1 cellular context compared by ENCODE assay signal in the genomic region with DNA sequence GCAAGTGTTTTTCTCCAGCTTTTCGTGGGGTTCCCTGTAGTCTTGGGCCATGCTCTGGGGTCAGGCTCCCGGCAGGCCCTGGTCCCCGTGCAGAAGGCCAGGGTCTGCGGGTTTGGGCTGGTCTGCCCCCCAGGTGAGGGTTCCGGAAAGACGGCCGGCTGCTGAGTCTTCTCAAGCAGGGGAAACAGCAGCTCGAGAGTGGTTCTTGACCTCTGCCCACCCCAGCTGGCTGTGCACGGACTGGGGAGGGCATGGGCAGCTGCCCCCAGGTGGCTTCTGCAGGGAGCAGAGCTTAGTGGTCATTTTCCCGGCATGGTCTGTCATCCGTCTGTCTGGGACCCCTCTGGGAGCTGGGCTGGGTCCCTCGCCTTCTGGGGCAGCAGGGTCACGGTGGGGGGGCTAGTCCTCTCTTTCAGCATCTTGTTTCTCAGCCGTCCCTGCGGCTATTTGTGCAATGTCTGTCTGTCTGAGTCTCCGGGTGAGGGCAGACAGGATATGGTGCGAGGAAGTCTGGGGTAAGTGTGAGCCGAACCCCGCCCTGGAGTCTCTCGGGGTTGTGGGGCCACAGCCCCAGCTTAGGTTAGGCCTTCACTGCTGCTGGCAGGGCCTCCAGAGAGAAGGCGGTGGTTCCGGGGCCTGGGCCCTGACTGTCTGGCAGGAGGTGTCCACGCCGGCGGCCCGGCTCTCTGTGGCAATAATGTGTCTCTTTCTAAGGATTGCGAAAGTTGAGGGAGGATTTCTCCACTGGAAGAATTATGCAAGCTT.
TF ChIP-seq lines count a peak whose summit lies in the region.

No MANE protein-coding gene starts in this region.

TF ChIP-seq in GM12878, 131 proteins besides CTCF, POLR2A, EP300 and RAD21:
- no peak for TF ChIP-seq TCF3 (IDR thresholded peaks at IDR 0.05; ENCODE audit: borderline replicate concordance, insufficient read depth, low read depth, low read length)
- no peak for TF ChIP-seq FOXK2 (IDR thresholded peaks at IDR 0.05)
- TF ChIP-seq IKZF2 (IDR thresholded peaks at IDR 0.05) = no peak
- TF ChIP-seq EZH2 (IDR thresholded peaks at IDR 0.05; ENCODE audit: borderline replicate concordance, control insufficient read depth, low read depth, low read length) = no peak
- TF ChIP-seq, protein P1, sequence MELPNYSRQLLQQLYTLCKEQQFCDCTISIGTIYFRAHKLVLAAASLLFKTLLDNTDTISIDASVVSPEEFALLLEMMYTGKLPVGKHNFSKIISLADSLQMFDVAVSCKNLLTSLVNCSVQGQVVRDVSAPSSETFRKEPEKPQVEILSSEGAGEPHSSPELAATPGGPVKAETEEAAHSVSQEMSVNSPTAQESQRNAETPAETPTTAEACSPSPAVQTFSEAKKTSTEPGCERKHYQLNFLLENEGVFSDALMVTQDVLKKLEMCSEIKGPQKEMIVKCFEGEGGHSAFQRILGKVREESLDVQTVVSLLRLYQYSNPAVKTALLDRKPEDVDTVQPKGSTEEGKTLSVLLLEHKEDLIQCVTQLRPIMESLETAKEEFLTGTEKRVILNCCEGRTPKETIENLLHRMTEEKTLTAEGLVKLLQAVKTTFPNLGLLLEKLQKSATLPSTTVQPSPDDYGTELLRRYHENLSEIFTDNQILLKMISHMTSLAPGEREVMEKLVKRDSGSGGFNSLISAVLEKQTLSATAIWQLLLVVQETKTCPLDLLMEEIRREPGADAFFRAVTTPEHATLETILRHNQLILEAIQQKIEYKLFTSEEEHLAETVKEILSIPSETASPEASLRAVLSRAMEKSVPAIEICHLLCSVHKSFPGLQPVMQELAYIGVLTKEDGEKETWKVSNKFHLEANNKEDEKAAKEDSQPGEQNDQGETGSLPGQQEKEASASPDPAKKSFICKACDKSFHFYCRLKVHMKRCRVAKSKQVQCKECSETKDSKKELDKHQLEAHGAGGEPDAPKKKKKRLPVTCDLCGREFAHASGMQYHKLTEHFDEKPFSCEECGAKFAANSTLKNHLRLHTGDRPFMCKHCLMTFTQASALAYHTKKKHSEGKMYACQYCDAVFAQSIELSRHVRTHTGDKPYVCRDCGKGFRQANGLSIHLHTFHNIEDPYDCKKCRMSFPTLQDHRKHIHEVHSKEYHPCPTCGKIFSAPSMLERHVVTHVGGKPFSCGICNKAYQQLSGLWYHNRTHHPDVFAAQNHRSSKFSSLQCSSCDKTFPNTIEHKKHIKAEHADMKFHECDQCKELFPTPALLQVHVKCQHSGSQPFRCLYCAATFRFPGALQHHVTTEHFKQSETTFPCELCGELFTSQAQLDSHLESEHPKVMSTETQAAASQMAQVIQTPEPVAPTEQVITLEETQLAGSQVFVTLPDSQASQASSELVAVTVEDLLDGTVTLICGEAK (IDR thresholded peaks at IDR 0.05; ENCODE audit: borderline replicate concordance) = no peak
- TF ChIP-seq, protein P2, sequence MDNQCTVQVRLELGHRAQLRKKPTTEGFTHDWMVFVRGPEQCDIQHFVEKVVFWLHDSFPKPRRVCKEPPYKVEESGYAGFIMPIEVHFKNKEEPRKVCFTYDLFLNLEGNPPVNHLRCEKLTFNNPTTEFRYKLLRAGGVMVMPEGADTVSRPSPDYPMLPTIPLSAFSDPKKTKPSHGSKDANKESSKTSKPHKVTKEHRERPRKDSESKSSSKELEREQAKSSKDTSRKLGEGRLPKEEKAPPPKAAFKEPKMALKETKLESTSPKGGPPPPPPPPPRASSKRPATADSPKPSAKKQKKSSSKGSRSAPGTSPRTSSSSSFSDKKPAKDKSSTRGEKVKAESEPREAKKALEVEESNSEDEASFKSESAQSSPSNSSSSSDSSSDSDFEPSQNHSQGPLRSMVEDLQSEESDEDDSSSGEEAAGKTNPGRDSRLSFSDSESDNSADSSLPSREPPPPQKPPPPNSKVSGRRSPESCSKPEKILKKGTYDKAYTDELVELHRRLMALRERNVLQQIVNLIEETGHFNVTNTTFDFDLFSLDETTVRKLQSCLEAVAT (IDR thresholded peaks at IDR 0.05) = no peak
- no peak for TF ChIP-seq ZNF622 (IDR thresholded peaks at IDR 0.05)
- TF ChIP-seq, protein P3, sequence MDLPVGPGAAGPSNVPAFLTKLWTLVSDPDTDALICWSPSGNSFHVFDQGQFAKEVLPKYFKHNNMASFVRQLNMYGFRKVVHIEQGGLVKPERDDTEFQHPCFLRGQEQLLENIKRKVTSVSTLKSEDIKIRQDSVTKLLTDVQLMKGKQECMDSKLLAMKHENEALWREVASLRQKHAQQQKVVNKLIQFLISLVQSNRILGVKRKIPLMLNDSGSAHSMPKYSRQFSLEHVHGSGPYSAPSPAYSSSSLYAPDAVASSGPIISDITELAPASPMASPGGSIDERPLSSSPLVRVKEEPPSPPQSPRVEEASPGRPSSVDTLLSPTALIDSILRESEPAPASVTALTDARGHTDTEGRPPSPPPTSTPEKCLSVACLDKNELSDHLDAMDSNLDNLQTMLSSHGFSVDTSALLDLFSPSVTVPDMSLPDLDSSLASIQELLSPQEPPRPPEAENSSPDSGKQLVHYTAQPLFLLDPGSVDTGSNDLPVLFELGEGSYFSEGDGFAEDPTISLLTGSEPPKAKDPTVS (IDR thresholded peaks at IDR 0.05; ENCODE audit: low read depth, low read length) = no peak
- no peak for TF ChIP-seq SP1 (IDR thresholded peaks at IDR 0.05; ENCODE audit: low read depth, low read length)
- no peak for TF ChIP-seq SIX5 (IDR thresholded peaks at IDR 0.05; ENCODE audit: low read depth, low read length, severe bottlenecking)
- no peak for TF ChIP-seq MYB (IDR thresholded peaks at IDR 0.05; ENCODE audit: borderline replicate concordance, low read depth, low read length)
- no peak for TF ChIP-seq RCOR1 (conservative IDR thresholded peaks at IDR 0.05; ENCODE audit: low read depth, low read length)
- TF ChIP-seq, protein P4, sequence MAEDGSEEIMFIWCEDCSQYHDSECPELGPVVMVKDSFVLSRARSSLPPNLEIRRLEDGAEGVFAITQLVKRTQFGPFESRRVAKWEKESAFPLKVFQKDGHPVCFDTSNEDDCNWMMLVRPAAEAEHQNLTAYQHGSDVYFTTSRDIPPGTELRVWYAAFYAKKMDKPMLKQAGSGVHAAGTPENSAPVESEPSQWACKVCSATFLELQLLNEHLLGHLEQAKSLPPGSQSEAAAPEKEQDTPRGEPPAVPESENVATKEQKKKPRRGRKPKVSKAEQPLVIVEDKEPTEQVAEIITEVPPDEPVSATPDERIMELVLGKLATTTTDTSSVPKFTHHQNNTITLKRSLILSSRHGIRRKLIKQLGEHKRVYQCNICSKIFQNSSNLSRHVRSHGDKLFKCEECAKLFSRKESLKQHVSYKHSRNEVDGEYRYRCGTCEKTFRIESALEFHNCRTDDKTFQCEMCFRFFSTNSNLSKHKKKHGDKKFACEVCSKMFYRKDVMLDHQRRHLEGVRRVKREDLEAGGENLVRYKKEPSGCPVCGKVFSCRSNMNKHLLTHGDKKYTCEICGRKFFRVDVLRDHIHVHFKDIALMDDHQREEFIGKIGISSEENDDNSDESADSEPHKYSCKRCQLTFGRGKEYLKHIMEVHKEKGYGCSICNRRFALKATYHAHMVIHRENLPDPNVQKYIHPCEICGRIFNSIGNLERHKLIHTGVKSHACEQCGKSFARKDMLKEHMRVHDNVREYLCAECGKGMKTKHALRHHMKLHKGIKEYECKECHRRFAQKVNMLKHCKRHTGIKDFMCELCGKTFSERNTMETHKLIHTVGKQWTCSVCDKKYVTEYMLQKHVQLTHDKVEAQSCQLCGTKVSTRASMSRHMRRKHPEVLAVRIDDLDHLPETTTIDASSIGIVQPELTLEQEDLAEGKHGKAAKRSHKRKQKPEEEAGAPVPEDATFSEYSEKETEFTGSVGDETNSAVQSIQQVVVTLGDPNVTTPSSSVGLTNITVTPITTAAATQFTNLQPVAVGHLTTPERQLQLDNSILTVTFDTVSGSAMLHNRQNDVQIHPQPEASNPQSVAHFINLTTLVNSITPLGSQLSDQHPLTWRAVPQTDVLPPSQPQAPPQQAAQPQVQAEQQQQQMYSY (CRISPR knock-in tag; IDR thresholded peaks at IDR 0.05) = no peak
